In the genomic region with DNA sequence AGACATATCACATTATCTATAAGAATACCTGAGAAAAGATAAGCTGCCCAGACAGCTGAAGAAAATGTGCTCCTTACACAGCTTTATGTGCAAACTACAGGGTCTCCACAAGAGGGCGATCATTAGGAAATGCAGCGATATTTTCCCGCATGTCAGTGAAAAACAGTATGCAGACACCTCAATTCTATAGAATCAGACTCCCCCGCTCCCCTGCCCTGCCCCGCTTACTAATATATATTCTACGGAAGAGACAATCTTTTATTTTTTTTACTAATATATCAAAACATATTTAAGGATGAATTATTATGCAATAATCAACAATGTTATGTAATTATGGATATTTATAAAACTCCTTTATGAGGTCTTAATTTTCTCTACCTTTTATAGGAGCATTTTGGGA, we compare ENCODE assay signal across 9 cellular contexts.
DNase-seq lines count a peak whose midpoint lies in the region; ATAC-seq and TF ChIP-seq lines count a peak whose summit lies in the region.
"Had no signal": no experiment of that assay in that cellular context is flagged by ENCODE, and none has a peak within 500 bp of the region (broad histone marks: within the 10 kb centered on the region; RNA-seq: fewer than 3 reads in every experiment).

No MANE protein-coding gene starts in this region.

- H3K4me1 ChIP-seq in heart left ventricle (no peaks in the 10 kb centered on the region), SJSA1 (replicated peaks) (peaks cover 10% of the 10 kb centered on the region), endodermal cell (ENCODE audit: control insufficient read depth, insufficient read depth, low read length) (peaks cover 19% of the 10 kb centered on the region)

- H3K9me3 ChIP-seq in heart left ventricle (no peaks in the 10 kb centered on the region), SJSA1 (replicated peaks) (no peaks in the 10 kb centered on the region), endodermal cell (ENCODE audit: control insufficient read depth, low read length) (no peaks in the 10 kb centered on the region)

- TF ChIP-seq CTCF in heart left ventricle (IDR thresholded peaks at IDR 0.05) (peak; percentile 47 to 77 (median 64)), LNCAP (IDR thresholded peaks at IDR 0.05) (peak; percentile 81), endodermal cell (conservative IDR thresholded peaks at IDR 0.05) (peak; percentile 93)

- H3K36me3 ChIP-seq in heart left ventricle (no peaks in the 10 kb centered on the region), H7 (replicated peaks; ENCODE audit: control insufficient read depth, insufficient read depth, low read length) (no peaks in the 10 kb centered on the region), SJSA1 (no peaks in the 10 kb centered on the region), endodermal cell (ENCODE audit: control insufficient read depth, insufficient read depth, low read length) (no peaks in the 10 kb centered on the region)

- 4 to 6% (median 4%) methylated on average over 6 of the region's 6 CpGs for WGBS in heart left ventricle, 4 donors
- 0 to 13% methylated on average over 3 to 5 of the region's 6 CpGs for WGBS in endodermal cell (ENCODE audit: insufficient coverage in 1 of 2, insufficient read length in 1 of 2), 2 experiments

- H3K27ac Mint-ChIP-seq in endodermal cell (no peak overlapping the region), T-cell (no peak overlapping the region)
- H3K27ac Mint-ChIP-seq: memory B cell had no signal

- H3K9me3 Mint-ChIP-seq in endodermal cell (peaks cover 3% of the 10 kb centered on the region), T-cell (peaks cover 3 to 10% (median 7%) of the 10 kb centered on the region in 3 donors)

- POLR2A ChIA-PET in T-cell (lab: Charles Lee) = no interaction called here

- ATAC-seq in heart left ventricle (no peak), T-cell (replicated peaks in 1 of 4) (no peak)

- intact Hi-C loops in heart left ventricle (cut with DNase I) (loop anchor here in 8 of 10 donors (1.0 to 10.0 kb wide), 5 partner anchors 274 to 411 kb away; no protein-coding TSS in a partner anchor), cardiac septum (cut with DNase I) (loop anchor here (5.0 kb wide), 1 partner anchor 276 kb away; no protein-coding TSS in a partner anchor)

- H3K36me3 Mint-ChIP-seq in endodermal cell (ENCODE audit: low read depth) (peaks cover 3% of the 10 kb centered on the region), T-cell (no peaks in the 10 kb centered on the region)
- H3K36me3 Mint-ChIP-seq: memory B cell had no signal

- H3K4me3 Mint-ChIP-seq in endodermal cell = no peak overlapping the region
- no peak overlapping the region for H3K4me3 Mint-ChIP-seq in T-cell
- H3K4me3 Mint-ChIP-seq: memory B cell had no signal

- no peak overlapping the region for H3K9ac ChIP-seq in endodermal cell (ENCODE audit: extremely low read depth, low read length, poor library complexity, severe bottlenecking)

- H3K27me3 ChIP-seq in heart left ventricle (no peaks in the 10 kb centered on the region), H7 (ENCODE audit: control insufficient read depth, insufficient read depth, low read length) (peaks cover 2% of the 10 kb centered on the region; the same call in 1 of the 2 replicates), SJSA1 (replicated peaks) (no peaks in the 10 kb centered on the region), endodermal cell (ENCODE audit: control insufficient read depth, insufficient read depth, low read length, poor library complexity, severe bottlenecking) (no peaks in the 10 kb centered on the region)

- CTCF ChIA-PET in T-cell (lab: Charles Lee) = interaction anchor here in 1 of 2 donors (0.7 kb wide), 1 partner anchor 12 kb away, joined by 3 read pairs; no protein-coding TSS in a partner anchor

- H3K27me3 Mint-ChIP-seq in endodermal cell (ENCODE audit: insufficient read depth) (no peaks in the 10 kb centered on the region), T-cell (no peaks in the 10 kb centered on the region)
- H3K27me3 Mint-ChIP-seq: memory B cell had no signal

- DNase-seq in heart left ventricle (peak in 3 of 5 donors; percentile 6 to 21 (median 20)), cardiac septum (ENCODE audit: low spot score) (no peak), H7 (peak; percentile 3), SJSA1 (ENCODE audit: low read depth in 1 of 2, low spot score in 2 of 2) (peak; percentile 44 to 48), endodermal cell (peak; percentile 82), myocyte (ENCODE audit: low read depth) (peak; percentile 60), T-cell (no peak)

- H3K4me1 Mint-ChIP-seq in endodermal cell (peaks cover 31% of the 10 kb centered on the region), T-cell (no peaks in the 10 kb centered on the region)
- H3K4me1 Mint-ChIP-seq: memory B cell had no signal

- no peak overlapping the region for H3K4me3 ChIP-seq in heart left ventricle
- no peak overlapping the region for H3K4me3 ChIP-seq in H7 (ENCODE audit: insufficient read depth, low read depth, low read length)
- no peak overlapping the region for H3K4me3 ChIP-seq in SJSA1
- H3K4me3 ChIP-seq in endodermal cell (ENCODE audit: low read length) = no peak overlapping the region

- H3K27ac ChIP-seq in heart left ventricle (no peak overlapping the region), SJSA1 (no peak overlapping the region), endodermal cell (ENCODE audit: low read depth, low read length) (no peak overlapping the region)

- no peak for TF ChIP-seq POLR2A in heart left ventricle (IDR thresholded peaks at IDR 0.05)

Comparison
In these comparisons a context has a peak if more than half of its experiments do, and no peak if none do; other contexts are left out.
1. DNase-seq: peak in heart left ventricle (3 of 5), H7 (single experiment), SJSA1 (2 of 2), endodermal cell (single experiment) and myocyte (single experiment); none in cardiac septum (single experiment) and T-cell (0 of 34).
2. Peak in every context shown above with its lines, with median percentiles within 50 percentile points of each other: CTCF ChIP-seq.